Comparison of ENCODE assay signal across 24 cellular contexts in the genomic region with DNA sequence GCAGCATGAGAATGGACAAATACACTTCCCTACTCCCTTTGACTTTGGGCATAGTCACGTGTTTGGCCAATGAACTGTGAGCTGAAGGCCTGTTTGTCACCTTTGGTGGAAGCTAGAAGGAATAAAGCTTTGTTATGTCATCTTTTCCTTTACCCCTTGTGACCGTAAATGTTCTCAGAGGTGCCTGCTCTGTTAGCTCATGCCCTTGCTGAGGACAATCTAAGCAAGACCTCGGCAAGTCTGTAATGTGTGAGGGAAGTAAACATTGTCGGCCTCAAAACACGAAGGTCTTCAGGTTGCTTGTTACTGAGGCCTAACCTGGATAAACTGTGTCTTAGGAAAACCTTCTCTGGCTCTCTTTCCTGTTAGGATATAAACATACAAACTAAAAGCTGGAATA.
"Had no signal": no experiment of that assay in that cellular context is flagged by ENCODE, and none has a peak within 500 bp of the region (broad histone marks: within the 10 kb centered on the region; RNA-seq: fewer than 3 reads in every experiment).

No MANE protein-coding gene starts in this region.

- DNase-seq: activated B cell treated with CpG ODN at 0.5 μM for 24 hours; activated CD4-positive, alpha-beta T cell treated with anti-CD3 and anti-CD28 coated beads, Interleukin-2, amount 50 U/mL, for 1 hour; activated CD8-positive, alpha-beta T cell treated with anti-CD3 and anti-CD28 coated beads for 36 hours; activated naive CD8-positive, alpha-beta T cell treated with anti-CD3 and anti-CD28 coated beads, Interleukin-2, amount 50 U/mL, for 24 hours; activated T-cell treated with anti-CD3 and anti-CD28 coated beads, Interleukin-2, amount 50 U/mL, for 48 hours; amygdala; central memory CD4-positive, alpha-beta T cell; foreskin keratinocyte; islet precursor cell; left ventricle myocardium superior; ovary; psoas muscle; stimulated activated CD4-positive, alpha-beta T cell treated with anti-CD3 and anti-CD28 coated beads, Interleukin-1b, Interleukin-23, amount 100 ng/mL, for 48 hours; stimulated activated naive B cell treated with anti-CD40 and anti-IgM and Interleukin-4, amounts not matched to agents 10 μg/mL and 1 μg/mL and 100 μg/mL, for 72 hours had no signal

- H3K27ac ChIP-seq: breast epithelium, esophagus muscularis mucosa, foreskin keratinocyte, ovary, psoas muscle, suprapubic skin, tibial nerve had no signal

- H3K4me3 Mint-ChIP-seq: activated B cell treated with CpG ODN at 0.5 μM for 24 hours; activated CD8-positive, alpha-beta T cell treated with anti-CD3 and anti-CD28 coated beads for 36 hours; activated naive CD4-positive, alpha-beta T cell treated with anti-CD3 and anti-CD28 coated beads, Interleukin-2, amount 50 U/mL, for 24 hours; activated naive CD8-positive, alpha-beta T cell treated with anti-CD3 and anti-CD28 coated beads, Interleukin-2, amount 50 U/mL, for 24 hours; nephron; stimulated activated naive B cell treated with anti-CD40 and anti-IgM and Interleukin-4, amounts not matched to agents 10 μg/mL and 1 μg/mL and 100 μg/mL, for 72 hours; T-helper 1 cell treated with Interleukin-12 subunit alpha and Interleukin-12 subunit beta and Interleukin-4 antibody, amounts not matched to agents 30 μg/mL and 1 μg/mL, for 36 hours had no signal

- H3K4me3 ChIP-seq: breast epithelium, esophagus muscularis mucosa, mucosa of descending colon, ovary, psoas muscle, smooth muscle cell, suprapubic skin, tibial nerve had no signal

- H3K4me1 Mint-ChIP-seq: activated B cell treated with CpG ODN at 0.5 μM for 24 hours; activated naive CD4-positive, alpha-beta T cell treated with anti-CD3 and anti-CD28 coated beads, Interleukin-2, amount 50 U/mL, for 24 hours; activated naive CD8-positive, alpha-beta T cell treated with anti-CD3 and anti-CD28 coated beads, Interleukin-2, amount 50 U/mL, for 24 hours; nephron; stimulated activated naive B cell treated with anti-CD40 and anti-IgM and Interleukin-4, amounts not matched to agents 10 μg/mL and 1 μg/mL and 100 μg/mL, for 72 hours had no signal

- H3K36me3 Mint-ChIP-seq: activated naive CD4-positive, alpha-beta T cell treated with anti-CD3 and anti-CD28 coated beads, Interleukin-2, amount 50 U/mL, for 24 hours; stimulated activated naive B cell treated with anti-CD40 and anti-IgM and Interleukin-4, amounts not matched to agents 10 μg/mL and 1 μg/mL and 100 μg/mL, for 72 hours had no signal

- H3K36me3 ChIP-seq: breast epithelium, esophagus muscularis mucosa, ovary, suprapubic skin, tibial nerve had no signal

- H3K9me3 ChIP-seq: ovary, psoas muscle had no signal

- H3K4me1 ChIP-seq: breast epithelium, esophagus muscularis mucosa, foreskin keratinocyte, psoas muscle, suprapubic skin, tibial nerve had no signal

- H3K27ac Mint-ChIP-seq: activated B cell treated with CpG ODN at 0.5 μM for 24 hours; activated CD8-positive, alpha-beta T cell treated with anti-CD3 and anti-CD28 coated beads for 36 hours; activated naive CD4-positive, alpha-beta T cell treated with anti-CD3 and anti-CD28 coated beads, Interleukin-2, amount 50 U/mL, for 24 hours; activated naive CD8-positive, alpha-beta T cell treated with anti-CD3 and anti-CD28 coated beads, Interleukin-2, amount 50 U/mL, for 24 hours; activated T-helper 2 cell treated with anti-CD3 and anti-CD28 coated beads, Interferon-gamma antibody, Interleukin-2, Interleukin-4, amounts not matched to agents 10 μg/mL and 5 μg/mL and 100 μg/mL, durations not matched to agents 14 hours and 24 hours and 36 hours; nephron; stimulated activated naive B cell treated with anti-CD40 and anti-IgM and Interleukin-4, amounts not matched to agents 10 μg/mL and 1 μg/mL and 100 μg/mL, for 72 hours; T-helper 1 cell treated with Interleukin-12 subunit alpha and Interleukin-12 subunit beta and Interleukin-4 antibody, amounts not matched to agents 30 μg/mL and 1 μg/mL, for 36 hours had no signal

- ATAC-seq: activated CD8-positive, alpha-beta T cell treated with anti-CD3 and anti-CD28 coated beads for 36 hours; activated naive CD8-positive, alpha-beta T cell treated with anti-CD3 and anti-CD28 coated beads, Interleukin-2, amount 50 U/mL, for 24 hours; foreskin keratinocyte; left ventricle myocardium superior; psoas muscle; stimulated activated naive B cell treated with anti-CD40 and anti-IgM and Interleukin-4, amounts not matched to agents 10 μg/mL and 1 μg/mL and 100 μg/mL, for 72 hours had no signal

- H3K27me3 ChIP-seq: breast epithelium, esophagus muscularis mucosa, foreskin keratinocyte, ovary, suprapubic skin, tibial nerve had no signal

- H3K27me3 Mint-ChIP-seq: activated B cell treated with CpG ODN at 0.5 μM for 24 hours; activated CD8-positive, alpha-beta T cell treated with anti-CD3 and anti-CD28 coated beads for 36 hours; activated naive CD4-positive, alpha-beta T cell treated with anti-CD3 and anti-CD28 coated beads, Interleukin-2, amount 50 U/mL, for 24 hours; activated naive CD8-positive, alpha-beta T cell treated with anti-CD3 and anti-CD28 coated beads, Interleukin-2, amount 50 U/mL, for 24 hours; stimulated activated naive B cell treated with anti-CD40 and anti-IgM and Interleukin-4, amounts not matched to agents 10 μg/mL and 1 μg/mL and 100 μg/mL, for 72 hours had no signal
